ENCODE assay signal across 8 cellular contexts in the genomic region with DNA sequence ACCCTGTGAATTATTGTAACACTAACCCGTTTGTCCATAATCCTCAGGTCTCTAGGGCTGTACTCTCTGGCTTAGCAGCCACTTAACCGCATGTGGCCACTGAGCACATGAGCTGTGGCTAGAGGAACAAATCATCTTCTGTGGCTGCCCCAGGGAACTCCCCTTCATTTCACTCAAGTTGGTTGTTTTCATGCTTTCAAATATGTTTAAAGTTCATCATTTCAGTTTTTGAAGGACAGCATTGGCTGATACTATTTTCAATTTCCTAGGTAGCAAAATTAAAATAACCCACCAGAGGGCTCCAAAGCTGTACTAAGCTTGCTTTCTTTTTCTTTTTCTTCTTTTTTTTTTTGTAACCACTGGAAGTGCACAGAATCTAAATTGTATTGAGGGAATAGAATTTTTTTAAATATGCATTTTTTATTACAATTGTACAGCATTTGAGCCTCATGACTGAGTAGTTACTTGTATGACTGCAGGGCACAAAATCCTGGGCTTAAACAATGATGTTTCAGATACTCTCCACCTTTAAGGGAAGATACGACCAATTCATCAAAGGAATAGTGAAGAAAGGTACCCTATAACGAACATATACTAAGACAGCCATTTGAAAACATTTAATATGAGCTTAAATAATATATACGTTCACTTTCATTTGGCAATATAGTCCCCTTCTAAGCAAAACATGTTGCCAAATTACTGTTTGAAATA. TPM values are rescaled to one million over a fixed set of nuclear protein-coding genes. Genes with fewer than 3 reads are reported as not detected.
DNase-seq lines count a peak whose midpoint lies in the region; ATAC-seq and TF ChIP-seq lines count a peak whose summit lies in the region.

No MANE protein-coding gene starts in this region.

- no peak for TF ChIP-seq EP300 in transverse colon (IDR thresholded peaks at IDR 0.05; ENCODE audit: low read depth)

- ATAC-seq in Right ventricle myocardium superior (ENCODE audit: poor library complexity) (peak; percentile 49), right cardiac atrium (no peak), GM21825 (IDR thresholded peaks at IDR 0.05; ENCODE audit: unreplicated experiment) (no peak)

- H3K4me3 ChIP-seq in right cardiac atrium (ENCODE audit: low read length) (no peak overlapping the region), PC-9 (no peak overlapping the region), transverse colon (no peak overlapping the region)

- TF ChIP-seq POLR2A in transverse colon (IDR thresholded peaks at IDR 0.05), result no peak

- H3K36me3 ChIP-seq in PC-9 (ENCODE audit: low read depth), result no peaks in the 10 kb centered on the region
- no peaks in the 10 kb centered on the region for H3K36me3 ChIP-seq in transverse colon

- H3K27ac ChIP-seq in right cardiac atrium (ENCODE audit: low read length), result no peak overlapping the region
- H3K27ac ChIP-seq in PC-9, result no peak overlapping the region
- no peak overlapping the region for H3K27ac ChIP-seq in transverse colon

- H3F3A ChIP-seq in PC-9 (ENCODE audit: insufficient read depth, low read depth), result no peaks in the 10 kb centered on the region

- CTCF ChIA-PET in PC-9 (lab: Charles Lee), result interaction anchor here (0.6 to 1.5 kb wide), 8 partner anchors 57 to 1810 kb away, joined by 3 to 14 read pairs (median 4); no protein-coding TSS in a partner anchor

- H3K4me2 ChIP-seq in PC-9, result no peak overlapping the region

- no TSS peak for BruUV-seq in PC-9 (replicated peaks; lab: Mats Ljungman, UMichigan)

- no peaks in the 10 kb centered on the region for H3K27me3 ChIP-seq in right cardiac atrium (ENCODE audit: control insufficient read depth, insufficient read depth)
- H3K27me3 ChIP-seq in PC-9 (ENCODE audit: insufficient read depth, low read depth), result no peaks in the 10 kb centered on the region
- no peaks in the 10 kb centered on the region for H3K27me3 ChIP-seq in transverse colon

- DNase-seq in Right ventricle myocardium superior, result no peak
- no peak for DNase-seq in right cardiac atrium
- no peak for DNase-seq in PC-9
- peak; percentile 37 for DNase-seq in foreskin melanocyte
- no peak for DNase-seq in transverse colon
- no peak for DNase-seq in SIG-M5 treated with dmso at 0.1 percent for 504 hours (lab: John Stamatoyannopoulos, UW; ENCODE audit: unreplicated experiment)
- DNase-seq in iPS-NIHi11 (ENCODE audit: low spot score), result no peak

- TF ChIP-seq CTCF in PC-9 (conservative IDR thresholded peaks at IDR 0.05) (peak; percentile 61), transverse colon (IDR thresholded peaks at IDR 0.05) (peak; percentile 18 to 38 (median 36))

- H3K79me2 ChIP-seq in PC-9 (ENCODE audit: low read depth), result no peaks in the 10 kb centered on the region

- H3K4me1 ChIP-seq in right cardiac atrium (ENCODE audit: control insufficient read depth, insufficient read depth, low read length) (no peaks in the 10 kb centered on the region), PC-9 (replicated peaks; ENCODE audit: insufficient read depth) (no peaks in the 10 kb centered on the region), transverse colon (peaks cover 0 to 3% (median 0%) of the 10 kb centered on the region in 4 donors)

- H2AFZ ChIP-seq in PC-9, result no peak overlapping the region

- H4K20me1 ChIP-seq in PC-9 (ENCODE audit: insufficient read depth), result no peaks in the 10 kb centered on the region

- 57% methylated on average over 5 of the region's 5 CpGs for WGBS in right cardiac atrium
- WGBS in transverse colon (ENCODE audit: low coverage in 1 of 2), 2 donors, result 62 to 64% methylated on average over 5 of the region's 5 CpGs

- intact Hi-C loops in Right ventricle myocardium superior (cut with DNase I), result loop anchor here (5.0 kb wide), 1 partner anchor 370 kb away; no protein-coding TSS in a partner anchor
- intact Hi-C loops in right cardiac atrium (cut with DNase I), result loop anchor here (5.0 to 10.0 kb wide), 3 partner anchors 365 to 370 kb away; no protein-coding TSS in a partner anchor
- intact Hi-C loops in PC-9 (cut with micrococcal nuclease; ENCODE audit: unreplicated experiment), result loop anchor here (1.0 to 5.0 kb wide), 3 partner anchors 240 to 368 kb away; no protein-coding TSS in a partner anchor
- intact Hi-C loops in transverse colon (cut with DNase I; ENCODE audit: low total_unique reads), result loop anchor here (10.0 kb wide), 1 partner anchor 367 kb away; no protein-coding TSS in a partner anchor

- H3K9me3 ChIP-seq in right cardiac atrium (ENCODE audit: control insufficient read depth, low read length) (no peaks in the 10 kb centered on the region), PC-9 (ENCODE audit: insufficient read depth, low read depth) (no peaks in the 10 kb centered on the region), transverse colon (no peaks in the 10 kb centered on the region)

- POLR2A ChIA-PET in PC-9 (lab: Charles Lee; ENCODE audit: unreplicated experiment), result no interaction called here

- H3K9me2 ChIP-seq in PC-9 (ENCODE audit: insufficient read depth), result no peaks in the 10 kb centered on the region

- in situ Hi-C loops in transverse colon (cut with MboI; ENCODE audit: low pct_ligation_motif_present in 1 of 4, low pct_unique_long_range_greater_than_20kb in 1 of 4, low sequenced_read_pairs in 3 of 4), result loop anchor here in 1 of 4 donors (10.0 kb wide), 1 partner anchor 387 kb away; no protein-coding TSS in a partner anchor

RNA-seq across cellular contexts. Expression of a gene that starts 38.6 kb away (rescaled TPM):
- total RNA-seq in Right ventricle myocardium superior (27.0 TPM), right cardiac atrium (10 to 100 TPM; 24.4 to 51.8 (median 41.4) TPM), PC-9 (2021) (0.07 TPM in 1 of 2 replicates, not detected in the other), transverse colon (10 to 100 TPM in 2 of 4 donors, 1 to 10 TPM in 2; 2.8 to 22.1 (median 15.2) TPM)
- polyA plus RNA-seq in right cardiac atrium, result 4.4 TPM
